Comparison of ENCODE assay signal across 8 cellular contexts in the genomic region with DNA sequence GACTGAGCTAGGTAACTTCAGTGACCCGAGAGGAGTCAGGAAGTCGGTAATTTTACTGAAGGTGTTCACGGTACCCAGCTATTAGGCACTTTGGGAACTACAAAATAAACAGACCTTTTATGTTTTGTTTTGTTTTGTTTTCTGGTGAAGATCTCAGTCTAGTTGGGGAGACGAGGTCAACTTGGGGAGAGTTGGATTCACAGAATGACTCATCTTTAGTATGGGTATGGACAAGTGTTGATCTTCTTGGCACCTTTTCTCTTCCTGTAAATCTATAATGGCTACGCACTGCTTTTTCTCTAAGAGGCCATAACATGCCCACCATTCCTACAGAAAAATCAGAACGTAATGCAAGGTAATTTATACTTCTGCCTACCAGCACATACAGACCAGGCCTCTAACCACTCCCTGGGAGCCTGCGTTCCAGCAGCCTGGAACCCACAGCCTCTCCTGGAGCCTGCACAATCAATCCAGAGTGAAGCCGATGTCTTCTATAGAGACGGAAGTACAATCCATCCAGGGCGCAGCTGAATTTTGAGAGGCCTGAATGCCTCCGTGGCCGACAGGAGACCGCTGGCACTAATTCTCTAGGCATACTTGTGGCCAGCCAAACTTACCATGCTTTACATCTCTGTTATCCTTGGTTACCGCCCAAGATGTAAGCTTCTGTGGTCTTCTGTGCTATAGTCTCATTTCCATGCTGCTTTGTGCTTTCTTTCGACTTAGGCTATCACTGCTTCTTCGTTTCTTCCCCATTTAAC. TPM values are rescaled to one million over a fixed set of nuclear protein-coding genes. Genes with fewer than 3 reads are reported as not detected.
DNase-seq lines count a peak whose midpoint lies in the region; ATAC-seq, FAIRE-seq and TF ChIP-seq lines count a peak whose summit lies in the region.

No MANE protein-coding gene starts in this region.

- H3K9me3 ChIP-seq in A549: no peaks in the 10 kb centered on the region
- no peaks in the 10 kb centered on the region for H3K9me3 ChIP-seq in SK-N-MC (ENCODE audit: low read depth, low read length)
- no peaks in the 10 kb centered on the region for H3K9me3 ChIP-seq in duodenal mucosa (ENCODE audit: control insufficient read depth in 1 of 2, low read length in 2 of 2)
- H3K9me3 ChIP-seq in upper lobe of left lung: no peaks in the 10 kb centered on the region

- no peak for TF ChIP-seq EP300 in A549 (IDR thresholded peaks at IDR 0.05)
- TF ChIP-seq EP300 in upper lobe of left lung (IDR thresholded peaks at IDR 0.05): no peak

- H3K27me3 Mint-ChIP-seq in memory B cell: no peaks in the 10 kb centered on the region

- ATAC-seq in A549 (peak; percentile 30 to 49; a peak in 4 of 6 replicates), HG03139 (IDR thresholded peaks at IDR 0.05; ENCODE audit: unreplicated experiment) (peak; percentile 19), memory B cell (ENCODE audit: low read depth) (peak; percentile 9), upper lobe of left lung (ENCODE audit: low FRiP score in 2 of 2) (peak; percentile 44 to 47), HG02798 (IDR thresholded peaks at IDR 0.05; ENCODE audit: poor library complexity, unreplicated experiment) (no peak)

- H3K9me3 Mint-ChIP-seq in memory B cell: no peaks in the 10 kb centered on the region

- H3K36me3 ChIP-seq in SK-N-MC (ENCODE audit: insufficient read depth, low read length) (peaks cover 14% of the 10 kb centered on the region), duodenal mucosa (ENCODE audit: control insufficient read depth in 1 of 2, insufficient read depth in 2 of 2, low read length in 2 of 2) (peaks cover 2 to 4% of the 10 kb centered on the region in 2 donors), upper lobe of left lung (peaks cover 0 to 8% (median 0%) of the 10 kb centered on the region in 4 donors)

- POLR2A ChIA-PET in A549 (lab: Yijun Ruan, JAX): interaction anchor here (0.6 to 1.2 kb wide), 2 partner anchors 22 to 182 kb away, joined by 5 read pairs; a partner anchor contains a TSS

- H3K4me3 Mint-ChIP-seq in memory B cell: peak overlapping the region; percentile 100

- peaks cover 4% of the 10 kb centered on the region for H3K36me3 Mint-ChIP-seq in memory B cell

- H3K4me1 Mint-ChIP-seq in memory B cell: peaks cover 37% of the 10 kb centered on the region

- no peak for FAIRE-seq in A549 (lab: Jason Lieb, UNC)

- H3K4me3 ChIP-seq in A549 (peak overlapping the region; percentile 84), GM08714 (ENCODE audit: low read length) (peak overlapping the region; percentile 99), SK-N-MC (peak overlapping the region; percentile 90), duodenal mucosa (ENCODE audit: low read depth in 1 of 2, low read length in 2 of 2) (peak overlapping the region; percentile 85 to 95), upper lobe of left lung (peak overlapping the region; percentile 71 to 74 (median 72))

- CTCF ChIA-PET in A549 (lab: Yijun Ruan, JAX): interaction anchor here (0.6 to 1.6 kb wide), 3 partner anchors 8 to 202 kb away, joined by 3 to 6 read pairs (median 3); no protein-coding TSS in a partner anchor

- H3K27ac Mint-ChIP-seq in memory B cell: peak overlapping the region; percentile 99

- TF ChIP-seq POLR2A in A549 (IDR thresholded peaks at IDR 0.05; ENCODE audit: low read length): no peak
- no peak for TF ChIP-seq POLR2A in upper lobe of left lung (IDR thresholded peaks at IDR 0.05)

- H3K27ac ChIP-seq in A549: peak overlapping the region; percentile 91
- peak overlapping the region; percentile 5; the same call in 1 of the 2 replicates for H3K27ac ChIP-seq in SK-N-MC
- H3K27ac ChIP-seq in duodenal mucosa (ENCODE audit: low read depth, low read length): no peak overlapping the region
- peak overlapping the region; percentile 78 to 87 (median 86) for H3K27ac ChIP-seq in upper lobe of left lung

- H3K4me1 ChIP-seq in A549: peaks cover 25% of the 10 kb centered on the region
- peaks cover 17 to 23% of the 10 kb centered on the region in 2 donors for H3K4me1 ChIP-seq in duodenal mucosa (ENCODE audit: control insufficient read depth in 1 of 2, insufficient read depth in 2 of 2, low read length in 2 of 2)
- H3K4me1 ChIP-seq in upper lobe of left lung: peaks cover 15 to 42% (median 21%) of the 10 kb centered on the region in 4 donors

- H3K27me3 ChIP-seq in duodenal mucosa (ENCODE audit: control insufficient read depth in 1 of 2, insufficient read depth in 2 of 2, low read length in 2 of 2): no peaks in the 10 kb centered on the region
- no peaks in the 10 kb centered on the region for H3K27me3 ChIP-seq in upper lobe of left lung

- DNase-seq in A549 (ENCODE audit: low read depth in 1 of 2, low spot score in 1 of 2): peak in 1 of 2 experiments; percentile 14
- no peak for DNase-seq in SK-N-MC (ENCODE audit: low read depth, low spot score)
- no peak for DNase-seq in memory B cell (ENCODE audit: low spot score in 2 of 2)
- DNase-seq in upper lobe of left lung: peak in 1 of 2 donors; percentile 29

- 12% methylated on average over 16 of the region's 16 CpGs for whole genome bisulfite sequencing in A549 (ENCODE audit: missing lambda C conversion rate)
- 8 to 9% methylated on average over 15 to 16 of the region's 16 CpGs for WGBS in upper lobe of left lung, 2 donors

- TF ChIP-seq CTCF in A549 (IDR thresholded peaks at IDR 0.05) (no peak), upper lobe of left lung (IDR thresholded peaks at IDR 0.05) (no peak)

- H3K4me2 ChIP-seq in A549: peak overlapping the region; percentile 94

- no peak for TF ChIP-seq RAD21 in A549 (conservative IDR thresholded peaks at IDR 0.05 in 1 of 2, IDR thresholded peaks at IDR 0.05 in 1 of 2)

- H3K9ac ChIP-seq in SK-N-MC (ENCODE audit: insufficient read length) (peak overlapping the region; percentile 88), duodenal mucosa (ENCODE audit: low read depth in 1 of 2, low read length in 2 of 2) (peak overlapping the region; percentile 73 to 74)

TF ChIP-seq in A549, 52 proteins besides CTCF, POLR2A, EP300 and RAD21:
- TF ChIP-seq CHD2 (IDR thresholded peaks at IDR 0.05; ENCODE audit: low read length, partially characterized antibody) (no peak), GATA3 (IDR thresholded peaks at IDR 0.05; ENCODE audit: borderline replicate concordance) (no peak), JUN (IDR thresholded peaks at IDR 0.05) (no peak), NFE2L2 (conservative IDR thresholded peaks at IDR 0.05; ENCODE audit: low read length) (no peak), FOSL2 (IDR thresholded peaks at IDR 0.05) (no peak), FOSL2 (CRISPR knock-in tag; IDR thresholded peaks at IDR 0.05) (peak; percentile 63)
- TF ChIP-seq, protein P1, sequence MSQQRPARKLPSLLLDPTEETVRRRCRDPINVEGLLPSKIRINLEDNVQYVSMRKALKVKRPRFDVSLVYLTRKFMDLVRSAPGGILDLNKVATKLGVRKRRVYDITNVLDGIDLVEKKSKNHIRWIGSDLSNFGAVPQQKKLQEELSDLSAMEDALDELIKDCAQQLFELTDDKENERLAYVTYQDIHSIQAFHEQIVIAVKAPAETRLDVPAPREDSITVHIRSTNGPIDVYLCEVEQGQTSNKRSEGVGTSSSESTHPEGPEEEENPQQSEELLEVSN (IDR thresholded peaks at IDR 0.05; ENCODE audit: borderline replicate concordance, low read depth): no peak
- TF ChIP-seq, protein P2, sequence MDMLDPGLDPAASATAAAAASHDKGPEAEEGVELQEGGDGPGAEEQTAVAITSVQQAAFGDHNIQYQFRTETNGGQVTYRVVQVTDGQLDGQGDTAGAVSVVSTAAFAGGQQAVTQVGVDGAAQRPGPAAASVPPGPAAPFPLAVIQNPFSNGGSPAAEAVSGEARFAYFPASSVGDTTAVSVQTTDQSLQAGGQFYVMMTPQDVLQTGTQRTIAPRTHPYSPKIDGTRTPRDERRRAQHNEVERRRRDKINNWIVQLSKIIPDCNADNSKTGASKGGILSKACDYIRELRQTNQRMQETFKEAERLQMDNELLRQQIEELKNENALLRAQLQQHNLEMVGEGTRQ (IDR thresholded peaks at IDR 0.05): no peak

RNA-seq across cellular contexts. Expression of a gene that starts 0.7 kb away (rescaled TPM):
- polyA plus RNA-seq in A549 (2011; rRNA removed) (88.8 and 135 TPM in 2 replicates), A549 (2017; fragmentation: RNase III; extraction: RNeasy Plus Mini Kit Qiagen cat#74134 plus additional on column Dnase treatment) (54.8 to 57.3 TPM (median 55.5 TPM) in 3 replicates)
- 38.6 and 57.6 TPM in 2 replicates for polyA plus RNA-seq in A549 (2012; cell fraction: cytosol; rRNA removed)
- polyA plus RNA-seq in A549 (2012; cell fraction: nucleus; rRNA removed): 31.9 and 35.5 TPM in 2 replicates
- 25.2 and 42.1 TPM in 2 replicates for polyA minus RNA-seq in A549 (2011; rRNA and poly(A)+ RNA removed)
- total RNA-seq in upper lobe of left lung: 10 to 100 TPM; 24.5 to 69.1 (median 46.7) TPM

RNA-seq across cellular contexts. Expression of a gene that starts 0.8 kb away (rescaled TPM):
- polyA plus RNA-seq in A549 (2011; rRNA removed) (49.6 and 93.0 TPM in 2 replicates), A549 (2017; fragmentation: RNase III; extraction: RNeasy Plus Mini Kit Qiagen cat#74134 plus additional on column Dnase treatment) (62.7 to 65.9 TPM (median 65.6 TPM) in 3 replicates)
- polyA plus RNA-seq in A549 (2012; cell fraction: cytosol; rRNA removed): 28.7 and 30.5 TPM in 2 replicates
- 5.1 and 6.6 TPM in 2 replicates for polyA plus RNA-seq in A549 (2012; cell fraction: nucleus; rRNA removed)
- polyA minus RNA-seq in A549 (2011; rRNA and poly(A)+ RNA removed): 14.5 and 22.8 TPM in 2 replicates
- total RNA-seq in upper lobe of left lung: 10 to 100 TPM; 18.5 to 46.8 (median 36.8) TPM
